In the genomic region with DNA sequence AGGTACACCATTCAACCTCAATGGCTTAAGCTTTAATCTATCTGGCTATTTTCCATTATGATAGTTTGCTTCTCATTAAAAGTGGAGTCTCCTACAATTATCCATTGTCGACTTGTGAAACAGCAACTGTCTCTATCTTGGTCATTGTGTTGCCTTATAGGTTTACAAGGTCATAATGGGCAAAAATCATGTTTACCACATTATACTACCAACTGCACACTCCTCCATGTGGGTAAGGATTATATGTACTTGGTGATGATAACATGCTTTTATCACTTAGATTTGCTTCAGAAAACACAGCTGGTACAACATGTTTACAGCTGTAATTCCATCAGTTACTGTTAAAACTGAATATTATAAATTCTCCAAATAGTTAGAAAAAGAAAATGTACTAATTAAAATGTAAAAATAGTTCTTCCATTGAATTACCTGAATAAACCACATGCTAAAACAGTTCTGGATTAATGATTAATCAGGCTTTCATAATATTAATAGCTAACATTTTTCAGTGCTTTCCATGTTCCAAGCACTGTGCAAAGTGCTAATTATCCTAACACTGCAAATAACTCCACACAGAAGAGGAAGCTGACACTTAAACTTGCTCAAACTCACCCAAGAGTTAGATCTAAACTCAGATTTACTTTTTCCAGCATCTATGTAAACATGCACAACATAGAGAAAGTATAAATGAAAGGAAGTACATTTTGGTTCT, we compare ENCODE assay signal across 2 cellular contexts.
TF ChIP-seq lines count a peak whose summit lies in the region.

No MANE protein-coding gene starts in this region.

TF ChIP-seq in A549, 52 proteins besides CTCF, POLR2A, EP300 and RAD21:
- no peak for TF ChIP-seq USF2 (IDR thresholded peaks at IDR 0.05)
- TF ChIP-seq ESRRA (IDR thresholded peaks at IDR 0.05; ENCODE audit: borderline replicate concordance, low read length): no peak
- no peak for TF ChIP-seq RNF2 (IDR thresholded peaks at IDR 0.05; ENCODE audit: borderline replicate concordance, low read depth)
- TF ChIP-seq POLR2AphosphoS2 (conservative IDR thresholded peaks at IDR 0.05; ENCODE audit: low read length): no peak
- no peak for TF ChIP-seq FOSB (CRISPR knock-in tag; IDR thresholded peaks at IDR 0.05)
- no peak for TF ChIP-seq HOXA7 (CRISPR knock-in tag; IDR thresholded peaks at IDR 0.05)
- no peak for TF ChIP-seq EHMT2 (IDR thresholded peaks at IDR 0.05; ENCODE audit: low read depth)
- TF ChIP-seq, protein P1, sequence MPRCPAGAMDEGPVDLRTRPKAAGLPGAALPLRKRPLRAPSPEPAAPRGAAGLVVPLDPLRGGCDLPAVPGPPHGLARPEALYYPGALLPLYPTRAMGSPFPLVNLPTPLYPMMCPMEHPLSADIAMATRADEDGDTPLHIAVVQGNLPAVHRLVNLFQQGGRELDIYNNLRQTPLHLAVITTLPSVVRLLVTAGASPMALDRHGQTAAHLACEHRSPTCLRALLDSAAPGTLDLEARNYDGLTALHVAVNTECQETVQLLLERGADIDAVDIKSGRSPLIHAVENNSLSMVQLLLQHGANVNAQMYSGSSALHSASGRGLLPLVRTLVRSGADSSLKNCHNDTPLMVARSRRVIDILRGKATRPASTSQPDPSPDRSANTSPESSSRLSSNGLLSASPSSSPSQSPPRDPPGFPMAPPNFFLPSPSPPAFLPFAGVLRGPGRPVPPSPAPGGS (IDR thresholded peaks at IDR 0.05): no peak
- no peak for TF ChIP-seq NFE2L2 (conservative IDR thresholded peaks at IDR 0.05; ENCODE audit: low read length)
- TF ChIP-seq TP53 (CRISPR knock-in tag; IDR thresholded peaks at IDR 0.05): no peak
- TF ChIP-seq MAZ (IDR thresholded peaks at IDR 0.05; ENCODE audit: borderline replicate concordance, low read depth, low read length): no peak
- no peak for TF ChIP-seq HEYL (CRISPR knock-in tag; IDR thresholded peaks at IDR 0.05)
- TF ChIP-seq ZSCAN20 (CRISPR knock-in tag; IDR thresholded peaks at IDR 0.05): no peak
- TF ChIP-seq REST (IDR thresholded peaks at IDR 0.05): no peak
- no peak for TF ChIP-seq EHF (CRISPR knock-in tag; IDR thresholded peaks at IDR 0.05)
- no peak for TF ChIP-seq SMC3 (IDR thresholded peaks at IDR 0.05)
- TF ChIP-seq HES2 (IDR thresholded peaks at IDR 0.05): no peak
- no peak for TF ChIP-seq HDAC2 (IDR thresholded peaks at IDR 0.05)

TF ChIP-seq in IMR-90, 13 proteins besides CTCF, POLR2A, EP300 and RAD21:
- TF ChIP-seq, protein P2, sequence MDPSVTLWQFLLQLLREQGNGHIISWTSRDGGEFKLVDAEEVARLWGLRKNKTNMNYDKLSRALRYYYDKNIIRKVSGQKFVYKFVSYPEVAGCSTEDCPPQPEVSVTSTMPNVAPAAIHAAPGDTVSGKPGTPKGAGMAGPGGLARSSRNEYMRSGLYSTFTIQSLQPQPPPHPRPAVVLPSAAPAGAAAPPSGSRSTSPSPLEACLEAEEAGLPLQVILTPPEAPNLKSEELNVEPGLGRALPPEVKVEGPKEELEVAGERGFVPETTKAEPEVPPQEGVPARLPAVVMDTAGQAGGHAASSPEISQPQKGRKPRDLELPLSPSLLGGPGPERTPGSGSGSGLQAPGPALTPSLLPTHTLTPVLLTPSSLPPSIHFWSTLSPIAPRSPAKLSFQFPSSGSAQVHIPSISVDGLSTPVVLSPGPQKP (IDR thresholded peaks at IDR 0.05; ENCODE audit: borderline replicate concordance, low read depth, low read length): no peak
- TF ChIP-seq MAZ (IDR thresholded peaks at IDR 0.05; ENCODE audit: borderline replicate concordance, low read depth, low read length): no peak
- TF ChIP-seq RFX5 (IDR thresholded peaks at IDR 0.05; ENCODE audit: low read depth, low read length): no peak
- TF ChIP-seq USF2 (IDR thresholded peaks at IDR 0.05; ENCODE audit: low read depth, low read length): no peak
- TF ChIP-seq NFE2L2 (IDR thresholded peaks at IDR 0.05; ENCODE audit: low read depth, low read length): no peak
- no peak for TF ChIP-seq BHLHE40 (IDR thresholded peaks at IDR 0.05; ENCODE audit: low read depth, low read length)
- TF ChIP-seq SMC3 (IDR thresholded peaks at IDR 0.05; ENCODE audit: low read depth, low read length): no peak
- no peak for TF ChIP-seq CHD1 (IDR thresholded peaks at IDR 0.05; ENCODE audit: low read depth, low read length)
- no peak for TF ChIP-seq MAFK (IDR thresholded peaks at IDR 0.05; ENCODE audit: low read depth, low read length)
- no peak for TF ChIP-seq RCOR1 (IDR thresholded peaks at IDR 0.05; ENCODE audit: insufficient replicate concordance, low read length)
